ENCODE assay signal across 8 cellular contexts in genomic region chr5:151684690-151685361, GRCh38. TPM values are rescaled to one million over a fixed set of nuclear protein-coding genes. Genes with fewer than 3 reads are reported as not detected.
DNase-seq lines count a peak whose midpoint lies in the region; ATAC-seq and TF ChIP-seq lines count a peak whose summit lies in the region.

No MANE protein-coding gene starts in this region.

- H3K4me1 Mint-ChIP-seq in activated T-cell treated with anti-CD3 and anti-CD28 coated beads, Interleukin-2, amount 50 U/mL, for 4 hours (ENCODE audit: low read depth), result peaks cover 7% of the 10 kb centered on the region

- no peaks in the 10 kb centered on the region for H3K9me3 Mint-ChIP-seq in activated T-cell treated with anti-CD3 and anti-CD28 coated beads, Interleukin-2, amount 50 U/mL, for 4 hours

- no peaks in the 10 kb centered on the region for H3K36me3 Mint-ChIP-seq in activated T-cell treated with anti-CD3 and anti-CD28 coated beads, Interleukin-2, amount 50 U/mL, for 4 hours (ENCODE audit: insufficient read depth)

- CTCF ChIA-PET in AG04450 (lab: Charles Lee), result interaction anchor here (0.8 to 5.0 kb wide), 11 partner anchors 9 to 86 kb away, joined by 4 to 44 read pairs (median 7); no protein-coding TSS in a partner anchor

- TF ChIP-seq CTCF in AG04450 (IDR thresholded peaks at IDR 0.05; ENCODE audit: low read depth, low read length) (peak; percentile 49), lung (IDR thresholded peaks at IDR 0.05; ENCODE audit: control extremely low read depth, extremely low read depth) (no peak)

- DNase-seq in AG04450 (ENCODE audit: low read depth, low spot score), result peak; percentile 94
- DNase-seq in KBM-7, result peak; percentile 6
- peak; percentile 94 for DNase-seq in dedifferentiated amniotic fluid mesenchymal stem cell (ENCODE audit: extremely low spot score)
- peak; percentile 46 for DNase-seq in lung (ENCODE audit: low spot score)
- peak in 1 of 2 donors; percentile 77 for DNase-seq in aorta
- no peak for DNase-seq in activated T-cell treated with anti-CD3 and anti-CD28 coated beads, Interleukin-2, amount 50 U/mL, for 4 hours
- no peak for DNase-seq in SK-N-DZ (ENCODE audit: low spot score)

- H3K4me3 ChIP-seq in AG04450 (ENCODE audit: low read depth, low read length) (peak overlapping the region; percentile 99), lung (peak overlapping the region; percentile 81), aorta (ENCODE audit: low read length in 2 of 2) (peak overlapping the region; percentile 91 to 93)

- no peak overlapping the region for H3K4me3 Mint-ChIP-seq in activated T-cell treated with anti-CD3 and anti-CD28 coated beads, Interleukin-2, amount 50 U/mL, for 4 hours

- intact Hi-C loops in aorta (cut with DNase I), result loop anchor here in 1 of 2 donors (1.0 kb wide), 1 partner anchor 26 kb away; no protein-coding TSS in a partner anchor

- ATAC-seq in lung (ENCODE audit: insufficient read depth, low FRiP score), result peak; percentile 24
- ATAC-seq in aorta (ENCODE audit: low FRiP score), result peak; percentile 80
- no peak for ATAC-seq in activated T-cell treated with anti-CD3 and anti-CD28 coated beads, Interleukin-2, amount 50 U/mL, for 4 hours
- no peak for ATAC-seq in GM18868 (IDR thresholded peaks at IDR 0.05; ENCODE audit: unreplicated experiment)

- H3K4me1 ChIP-seq in lung (ENCODE audit: control insufficient read depth in 2 of 2, insufficient read depth in 2 of 2, low read length in 2 of 2), result peaks cover 8 to 13% of the 10 kb centered on the region in 2 donors
- peaks cover 12 to 17% of the 10 kb centered on the region in 2 donors for H3K4me1 ChIP-seq in aorta (ENCODE audit: control insufficient read depth in 1 of 2, insufficient read depth in 2 of 2, low read length in 2 of 2)

- WGBS in lung, 2 donors, result 27 to 53% methylated on average over 8 of the region's 8 CpGs
- 2 to 5% methylated on average over 8 of the region's 8 CpGs for WGBS in aorta, 2 donors

- in situ Hi-C loops in KBM-7 (cut with MboI; ENCODE audit: low pct_unique_long_range_greater_than_20kb, low sequenced_read_pairs), result no loop called here

- peak overlapping the region; percentile 94 for H3K27ac ChIP-seq in AG04450 (ENCODE audit: low read depth, low read length)
- peak overlapping the region; percentile 78 to 92 for H3K27ac ChIP-seq in lung (ENCODE audit: low read depth in 1 of 2, low read length in 1 of 2)
- H3K27ac ChIP-seq in aorta (ENCODE audit: low read depth in 1 of 2, low read length in 2 of 2), result peak overlapping the region; percentile 91 to 95

- H3K9me3 ChIP-seq in AG04450 (ENCODE audit: control insufficient read depth, insufficient read depth, low read length) (no peaks in the 10 kb centered on the region), lung (ENCODE audit: control insufficient read depth in 2 of 2, insufficient read depth in 1 of 2, low read length in 1 of 2) (no peaks in the 10 kb centered on the region), aorta (ENCODE audit: control insufficient read depth, low read length) (no peaks in the 10 kb centered on the region)

- H3K36me3 ChIP-seq in lung (ENCODE audit: control insufficient read depth in 2 of 2, insufficient read depth in 2 of 2, low read length in 2 of 2) (peaks cover 0 to 2% of the 10 kb centered on the region in 2 donors), aorta (ENCODE audit: control insufficient read depth in 1 of 2, insufficient read depth in 2 of 2, low read length in 1 of 2) (peaks cover 0 to 2% of the 10 kb centered on the region in 2 donors)

- no peaks in the 10 kb centered on the region for H3K27me3 ChIP-seq in AG04450 (ENCODE audit: control insufficient read depth, insufficient read depth, low read length)
- H3K27me3 ChIP-seq in lung (ENCODE audit: control insufficient read depth, insufficient read depth), result no peaks in the 10 kb centered on the region
- no peaks in the 10 kb centered on the region for H3K27me3 ChIP-seq in aorta (ENCODE audit: control insufficient read depth in 1 of 2, insufficient read depth in 2 of 2, low read length in 1 of 2)

- H3K27me3 Mint-ChIP-seq in activated T-cell treated with anti-CD3 and anti-CD28 coated beads, Interleukin-2, amount 50 U/mL, for 4 hours (ENCODE audit: low read depth), result peaks cover 29% of the 10 kb centered on the region

- POLR2A ChIA-PET in AG04450 (lab: Yijun Ruan, JAX), result interaction anchor here (0.7 to 8.1 kb wide), 15 partner anchors 12 to 1415 kb away, joined by 3 to 181 read pairs (median 7); partner anchors contain the start of gene G3BP1

RNA-seq across cellular contexts. Expression of gene SPARC, which starts 1.9 kb away (rescaled TPM):
- 5,773 and 5,780 TPM in 2 replicates for polyA plus RNA-seq in AG04450 (2011; rRNA removed)
- polyA minus RNA-seq in AG04450 (2011; rRNA and poly(A)+ RNA removed), result 4,970 and 6,372 TPM in 2 replicates
- 1,000 to 10,000 TPM in 1 of 2 donors, 100 to 1,000 TPM in 1; 985 to 1,186 TPM for total RNA-seq in lung
- 100 to 1,000 TPM; 145 to 850 TPM for polyA plus RNA-seq in lung
- 1,000 to 10,000 TPM; 2,087 to 2,608 TPM for total RNA-seq in aorta
- polyA plus RNA-seq in aorta, result 1,000 to 10,000 TPM; 1,151 to 1,861 TPM
- total RNA-seq in activated T-cell treated with anti-CD3 and anti-CD28 coated beads, Interleukin-2, amount 50 U/mL, for 4 hours, result 1 to 10 TPM; 2.0 to 2.6 (median 2.3) TPM
- polyA plus RNA-seq in SK-N-DZ (2014; cell fraction: cytosol; rRNA removed), result 75.7 and 82.2 TPM in 2 replicates
- polyA plus RNA-seq in SK-N-DZ (2014; cell fraction: nucleus; rRNA removed), result 29.9 and 30.5 TPM in 2 replicates

Comparison
In these comparisons a context has a peak if more than half of its experiments do, and no peak if none do; other contexts are left out.
1. DNase-seq: peak in AG04450 (single experiment), KBM-7 (single experiment), dedifferentiated amniotic fluid mesenchymal stem cell (single experiment) and lung (single experiment); none in activated T-cell treated with anti-CD3 and anti-CD28 coated beads, Interleukin-2, amount 50 U/mL, for 4 hours (single experiment) and SK-N-DZ (single experiment).
2. ATAC-seq: peak in lung (single experiment) and aorta (single experiment); none in activated T-cell treated with anti-CD3 and anti-CD28 coated beads, Interleukin-2, amount 50 U/mL, for 4 hours (0 of 2) and GM18868 (single experiment).
3. RNA of gene SPARC, which starts 1.9 kb away (total RNA-seq): 2,087 to 2,608 TPM in aorta and 985 to 1,186 TPM in lung; 2.0 to 2.6 TPM in activated T-cell treated with anti-CD3 and anti-CD28 coated beads, Interleukin-2, amount 50 U/mL, for 4 hours; every median in the first group is over 100 times any median in the second.
4. Peak in every context shown above with its lines, with median percentiles within 50 percentile points of each other: H3K27ac ChIP-seq and H3K4me3 ChIP-seq.